In the genomic region with DNA sequence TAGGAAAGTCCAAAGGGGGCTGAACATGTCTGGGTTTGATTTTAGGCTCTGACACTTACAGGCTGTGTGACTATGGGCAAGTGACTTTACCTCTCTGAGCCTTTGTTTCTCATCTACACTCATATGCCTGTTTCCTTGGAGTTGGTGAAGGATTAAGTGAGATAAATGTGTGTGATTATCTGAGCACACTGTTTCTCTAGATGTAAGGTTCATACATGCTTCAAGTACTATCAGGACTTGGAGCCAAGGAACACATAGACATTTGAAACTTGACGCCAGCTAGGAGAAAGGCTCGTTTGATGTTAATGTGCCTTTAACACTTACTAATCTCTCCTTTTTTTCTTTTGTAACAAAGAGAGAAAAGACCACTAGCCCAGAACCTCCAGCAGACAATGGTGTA, we compare ENCODE assay signal across 23 cellular contexts. TPM values are rescaled to one million over a fixed set of nuclear protein-coding genes. Genes with fewer than 3 reads are reported as not detected.
A peak's percentile ranks its signal among the peaks of the same experiment; 100 is the strongest.
DNase-seq lines count a peak whose midpoint lies in the region; ATAC-seq, FAIRE-seq and TF ChIP-seq lines count a peak whose summit lies in the region.
"Had no signal": no experiment of that assay in that cellular context is flagged by ENCODE, and none has a peak within 500 bp of the region (broad histone marks: within the 10 kb centered on the region; RNA-seq: fewer than 3 reads in every experiment).

No MANE protein-coding gene starts in this region.

- H3K9me3 Mint-ChIP-seq in GM23338 (no peaks in the 10 kb centered on the region), astrocyte (ENCODE audit: unreplicated experiment) (no peaks in the 10 kb centered on the region), endothelial cell (ENCODE audit: unreplicated experiment) (no peaks in the 10 kb centered on the region)
- H3K9me3 Mint-ChIP-seq: CD4-positive, alpha-beta T cell; IgD-negative memory B cell had no signal

- H3K27ac Mint-ChIP-seq in GM23338: no peak overlapping the region
- H3K27ac Mint-ChIP-seq in astrocyte (ENCODE audit: unreplicated experiment): no peak overlapping the region
- no peak overlapping the region for H3K27ac Mint-ChIP-seq in endothelial cell (ENCODE audit: unreplicated experiment)
- H3K27ac Mint-ChIP-seq: CD4-positive, alpha-beta T cell; IgD-negative memory B cell had no signal

- H3K27ac ChIP-seq in GM23338 (ENCODE audit: low read depth): no peak overlapping the region
- no peak overlapping the region for H3K27ac ChIP-seq in astrocyte (ENCODE audit: low read depth, low read length)
- no peak overlapping the region for H3K27ac ChIP-seq in brain microvascular endothelial cell
- H3K27ac ChIP-seq: 22Rv1, Peyer's patch, SJSA1 had no signal

- no peak for FAIRE-seq in astrocyte (lab: Jason Lieb, UNC)
- FAIRE-seq: G401.6 had no signal

- H3K9ac ChIP-seq in astrocyte (ENCODE audit: low read length): no peak overlapping the region

- H2AFZ ChIP-seq in GM23338 (no peak overlapping the region), astrocyte (ENCODE audit: low read depth, low read length) (no peak overlapping the region)

- no peak for TF ChIP-seq CTCF in GM23338 (conservative IDR thresholded peaks at IDR 0.05; ENCODE audit: low read depth in 2 of 2)
- no peak for TF ChIP-seq CTCF in astrocyte (IDR thresholded peaks at IDR 0.05; ENCODE audit: insufficient read depth, low read depth, low read length)
- no peak for TF ChIP-seq CTCF in endothelial cell (IDR thresholded peaks at IDR 0.05; ENCODE audit: unreplicated experiment)
- TF ChIP-seq CTCF in brain microvascular endothelial cell (IDR thresholded peaks at IDR 0.05; ENCODE audit: low read depth, low read length, missing control alignments): no peak

- DNase-seq in NCI-H1436 (lab: John Stamatoyannopoulos, UW) (peak; percentile 10), NCI-H1436 treated with DMSO at 0.1 percent for 48 hours (lab: John Stamatoyannopoulos, UW) (no peak), GM23338 (ENCODE audit: low spot score) (no peak), astrocyte (ENCODE audit: low read depth) (peak; percentile 43), endothelial cell (ENCODE audit: low spot score) (no peak), brain microvascular endothelial cell (no peak), HCEC 1CT (no peak)
- DNase-seq: Caco-2; CD4-positive, alpha-beta T cell; Kasumi-1; MG63; NCI-H1048; NCI-H146; NCI-H345; NCI-H524 treated with DMSO at 0.1 percent for 48 hours; Peyer's patch had no signal

- H3K4me1 ChIP-seq in GM23338 (ENCODE audit: insufficient read depth) (peaks cover 35% of the 10 kb centered on the region), astrocyte (ENCODE audit: insufficient read depth, low read length) (peaks cover 21% of the 10 kb centered on the region)
- H3K4me1 ChIP-seq: Caco-2 had no signal

- H3F3A ChIP-seq in GM23338 (replicated peaks; ENCODE audit: low read depth): peaks cover 5% of the 10 kb centered on the region; the same call in 1 of the 2 replicates

- no peaks in the 10 kb centered on the region for H4K20me1 ChIP-seq in GM23338 (replicated peaks; ENCODE audit: insufficient read depth)
- no peaks in the 10 kb centered on the region for H4K20me1 ChIP-seq in astrocyte (ENCODE audit: insufficient read depth, low read length)

- in situ Hi-C loops in brain microvascular endothelial cell (cut with HindIII; ENCODE audit: low pct_ligation_motif_present, low sequenced_read_pairs): no loop called here

- H3K4me3 Mint-ChIP-seq in GM23338 (no peak overlapping the region), astrocyte (ENCODE audit: unreplicated experiment) (no peak overlapping the region), endothelial cell (ENCODE audit: unreplicated experiment) (peak overlapping the region; percentile 3)
- H3K4me3 Mint-ChIP-seq: CD4-positive, alpha-beta T cell had no signal

- peaks cover 28% of the 10 kb centered on the region for H3K27me3 Mint-ChIP-seq in GM23338 (ENCODE audit: insufficient read depth, low read depth, poor library complexity)
- peaks cover 18% of the 10 kb centered on the region for H3K27me3 Mint-ChIP-seq in astrocyte (ENCODE audit: low read depth, unreplicated experiment)
- H3K27me3 Mint-ChIP-seq in endothelial cell (ENCODE audit: unreplicated experiment): peaks cover 2% of the 10 kb centered on the region
- H3K27me3 Mint-ChIP-seq: CD4-positive, alpha-beta T cell had no signal

- ATAC-seq in GM23338: no peak; the same call in 2 of the 3 replicates
- ATAC-seq in GM21447 (IDR thresholded peaks at IDR 0.05; ENCODE audit: unreplicated experiment): no peak

- H3K36me3 ChIP-seq in GM23338 (ENCODE audit: insufficient read depth) (no peaks in the 10 kb centered on the region), astrocyte (ENCODE audit: insufficient read depth, low read length) (no peaks in the 10 kb centered on the region), brain microvascular endothelial cell (replicated peaks) (no peaks in the 10 kb centered on the region)
- H3K36me3 ChIP-seq: MG63, Peyer's patch, SJSA1 had no signal

- H3K9me3 ChIP-seq in astrocyte (ENCODE audit: insufficient read depth, low read depth, low read length): no peaks in the 10 kb centered on the region
- H3K9me3 ChIP-seq: Caco-2, MG63, Peyer's patch, SJSA1 had no signal

- 0 out of 2 replicates have a peak overlapping the region, but pooled peaks have one; percentile 4 for H3K4me3 ChIP-seq in GM23338
- no peak overlapping the region for H3K4me3 ChIP-seq in astrocyte (ENCODE audit: insufficient read depth, low read depth, low read length)
- no peak overlapping the region for H3K4me3 ChIP-seq in brain microvascular endothelial cell (ENCODE audit: low read depth, low read length)
- H3K4me3 ChIP-seq: MG63, Peyer's patch, SJSA1 had no signal

- H3K4me1 Mint-ChIP-seq in GM23338 (peaks cover 28% of the 10 kb centered on the region), astrocyte (ENCODE audit: low read depth, unreplicated experiment) (peaks cover 2% of the 10 kb centered on the region), endothelial cell (ENCODE audit: unreplicated experiment) (peaks cover 5% of the 10 kb centered on the region)

- no peaks in the 10 kb centered on the region; the same call in 1 of the 2 replicates for H3K9me2 ChIP-seq in GM23338 (ENCODE audit: insufficient read depth)

- H3K36me3 Mint-ChIP-seq in GM23338 (ENCODE audit: low read depth) (no peaks in the 10 kb centered on the region), astrocyte (ENCODE audit: low read depth, unreplicated experiment) (peaks cover 2% of the 10 kb centered on the region), endothelial cell (ENCODE audit: low read depth, unreplicated experiment) (peaks cover 20% of the 10 kb centered on the region)

- H3K79me2 ChIP-seq in GM23338 (replicated peaks; ENCODE audit: insufficient read depth) (no peaks in the 10 kb centered on the region), astrocyte (ENCODE audit: insufficient read depth, low read length) (no peaks in the 10 kb centered on the region)

- H3K4me2 ChIP-seq in GM23338 (peak overlapping the region; percentile 44), astrocyte (ENCODE audit: low read length) (no peak overlapping the region)

- H3K27me3 ChIP-seq in GM23338 (ENCODE audit: insufficient read depth) (peaks cover 15% of the 10 kb centered on the region), astrocyte (ENCODE audit: insufficient read depth, low read length) (peaks cover 3% of the 10 kb centered on the region), brain microvascular endothelial cell (replicated peaks) (no peaks in the 10 kb centered on the region)
- H3K27me3 ChIP-seq: MG63, Peyer's patch, SJSA1 had no signal

TF ChIP-seq in GM23338, 12 proteins besides CTCF, POLR2A, EP300 and RAD21 (continues in another document):
- TF ChIP-seq CREB1 (CRISPR knock-in tag; IDR thresholded peaks at IDR 0.05; ENCODE audit: low read depth): no peak

RNA-seq across cellular contexts. Expression of gene CRYBB1, which starts 9.7 kb away (rescaled TPM):
- total RNA-seq in GM23338 (2014; rRNA removed; shearing (Covaris generic)): 1.6 and 2.4 TPM in 2 replicates
- 3.0 and 3.7 TPM in 2 replicates for polyA plus RNA-seq in GM23338 (2016; fragmentation: Nextera tagmentation; extraction: Ambion mirVana)
- total RNA-seq in astrocyte (not detected in 2 replicates), endothelial cell (ENCODE audit: unreplicated experiment) (9.5 TPM)
- total RNA-seq: Caco-2; CD4-positive, alpha-beta T cell; HT-29; Peyer's patch; SJSA1 had no signal
- polyA plus RNA-seq: AG04450 had no signal

RNA-seq across cellular contexts. Expression of gene CRYBA4, which starts 13.6 kb away (rescaled TPM):
- total RNA-seq in GM23338 (2014; rRNA removed; shearing (Covaris generic)): 1.7 TPM in 1 of 2 replicates, not detected in the other
- polyA plus RNA-seq in GM23338 (2016; fragmentation: Nextera tagmentation; extraction: Ambion mirVana): 1.2 and 1.5 TPM in 2 replicates
- total RNA-seq in astrocyte (1.1 and 2.0 TPM in 2 replicates), endothelial cell (ENCODE audit: unreplicated experiment) (0.46 TPM)
- total RNA-seq: CD4-positive, alpha-beta T cell; HT-29; Peyer's patch; SJSA1 had no signal
- polyA plus RNA-seq: AG04450, IgD-negative memory B cell had no signal

RNA-seq across cellular contexts. Expression of gene TPST2, which starts 18.2 kb away (rescaled TPM):
- total RNA-seq in GM23338 (2014; rRNA removed; shearing (Covaris generic)): 106 and 127 TPM in 2 replicates
- polyA plus RNA-seq in GM23338 (2016; fragmentation: Nextera tagmentation; extraction: Ambion mirVana): 37.9 and 43.1 TPM in 2 replicates
- total RNA-seq in astrocyte (55.7 and 72.5 TPM in 2 replicates), endothelial cell (ENCODE audit: unreplicated experiment) (59.3 TPM)

RNA-seq across cellular contexts. Expression of gene MIAT, which starts 49.3 kb away (rescaled TPM):
- 51.4 and 63.6 TPM in 2 replicates for total RNA-seq in GM23338 (2014; rRNA removed; shearing (Covaris generic))
- polyA plus RNA-seq in GM23338 (2016; fragmentation: Nextera tagmentation; extraction: Ambion mirVana): 8.2 and 10.0 TPM in 2 replicates
- 22.8 and 32.1 TPM in 2 replicates for total RNA-seq in astrocyte
- 1.2 TPM for total RNA-seq in endothelial cell (ENCODE audit: unreplicated experiment)

Comparison
In these comparisons a context has a peak if more than half of its experiments do, and no peak if none do; other contexts are left out.
1. DNase-seq: peak in NCI-H1436 (single experiment) and astrocyte (single experiment); none in NCI-H1436 treated with DMSO at 0.1 percent for 48 hours (single experiment), GM23338 (single experiment), endothelial cell (single experiment), brain microvascular endothelial cell (single experiment) and HCEC 1CT (single experiment).